In genomic region chr16:5398203-5398602, GRCh38 we compare ENCODE assay signal across 26 cellular contexts.
"Had no signal": no experiment of that assay in that cellular context is flagged by ENCODE, and none has a peak within 500 bp of the region (broad histone marks: within the 10 kb centered on the region; RNA-seq: fewer than 3 reads in every experiment).

No MANE protein-coding gene starts in this region.

- H3K9me3 ChIP-seq: left lung, lower lobe of right lung, neutrophil, right atrium auricular region, sigmoid colon, spleen, tibial nerve, upper lobe of left lung, uterus had no signal

- H3K9ac ChIP-seq: parathyroid adenoma had no signal

- H3K4me1 ChIP-seq: left lung, lower lobe of right lung, parathyroid adenoma, right atrium auricular region, sigmoid colon, spleen, tibial nerve, upper lobe of left lung, uterus had no signal

- H3K27ac Mint-ChIP-seq: naive thymus-derived CD8-positive, alpha-beta T cell; nephron; stimulated activated effector memory CD8-positive, alpha-beta T cell treated with anti-CD3 and anti-CD28 coated beads, Interleukin-12 subunit alpha, Interleukin-12 subunit beta, amount 100 ng/mL, for 72 hours; stimulated activated naive CD8-positive, alpha-beta T cell treated with anti-CD3 and anti-CD28 coated beads, Interleukin-15, Interleukin-2, amounts not matched to agents 100 ng/mL and 50 ng/mL, for 24 hours had no signal

- H3K79me2 ChIP-seq: parathyroid adenoma had no signal

- H2AFZ ChIP-seq: parathyroid adenoma had no signal

- H3K9me3 Mint-ChIP-seq: nephron, neural crest cell had no signal

- H3K36me3 Mint-ChIP-seq: naive thymus-derived CD8-positive, alpha-beta T cell; stimulated activated effector memory CD8-positive, alpha-beta T cell treated with anti-CD3 and anti-CD28 coated beads, Interleukin-12 subunit alpha, Interleukin-12 subunit beta, amount 100 ng/mL, for 72 hours had no signal

- H3K36me3 ChIP-seq: left lung, lower lobe of right lung, neutrophil, right atrium auricular region, sigmoid colon, spleen, tibial nerve, upper lobe of left lung, uterus had no signal

- H3K4me1 Mint-ChIP-seq: naive thymus-derived CD8-positive, alpha-beta T cell; nephron had no signal

- H3K27me3 ChIP-seq: left lung, neutrophil, right atrium auricular region, tibial nerve, upper lobe of left lung, uterus had no signal

- DNase-seq: head of caudate nucleus; hippocampal formation; kidney glomerular epithelial cell; left cardiac atrium; left lung; lower lobe of right lung; mammary epithelial cell; mesenchymal stem cell; naive thymus-derived CD8-positive, alpha-beta T cell; occipital lobe; sigmoid colon; small intestine; spleen; stimulated activated CD4-positive, alpha-beta T cell treated with anti-CD3 and anti-CD28 coated beads, Interleukin-4, amount 100 ng/mL, for 24 hours; stimulated activated naive CD4-positive, alpha-beta T cell; upper lobe of left lung; uterus had no signal

- FAIRE-seq: keratinocyte, small intestine had no signal

- ATAC-seq: left cardiac atrium; left lung; lower lobe of right lung; naive thymus-derived CD8-positive, alpha-beta T cell; stimulated activated effector memory CD8-positive, alpha-beta T cell treated with anti-CD3 and anti-CD28 coated beads, Interleukin-12 subunit alpha, Interleukin-12 subunit beta, amount 100 ng/mL, for 72 hours had no signal

- H3K4me3 Mint-ChIP-seq: naive thymus-derived CD8-positive, alpha-beta T cell; nephron; neural crest cell; stimulated activated effector memory CD8-positive, alpha-beta T cell treated with anti-CD3 and anti-CD28 coated beads, Interleukin-12 subunit alpha, Interleukin-12 subunit beta, amount 100 ng/mL, for 72 hours; stimulated activated naive CD8-positive, alpha-beta T cell treated with anti-CD3 and anti-CD28 coated beads, Interleukin-15, Interleukin-2, amounts not matched to agents 100 ng/mL and 50 ng/mL, for 24 hours had no signal

- H3K4me3 ChIP-seq: left lung, lower lobe of right lung, right atrium auricular region, sigmoid colon, spleen, tibial nerve, upper lobe of left lung, uterus had no signal

- H3K27ac ChIP-seq: left lung, lower lobe of right lung, neutrophil, parathyroid adenoma, right atrium auricular region, sigmoid colon, spleen, tibial nerve, upper lobe of left lung, uterus had no signal
